1 cellular context compared by ENCODE assay signal in the genomic region with DNA sequence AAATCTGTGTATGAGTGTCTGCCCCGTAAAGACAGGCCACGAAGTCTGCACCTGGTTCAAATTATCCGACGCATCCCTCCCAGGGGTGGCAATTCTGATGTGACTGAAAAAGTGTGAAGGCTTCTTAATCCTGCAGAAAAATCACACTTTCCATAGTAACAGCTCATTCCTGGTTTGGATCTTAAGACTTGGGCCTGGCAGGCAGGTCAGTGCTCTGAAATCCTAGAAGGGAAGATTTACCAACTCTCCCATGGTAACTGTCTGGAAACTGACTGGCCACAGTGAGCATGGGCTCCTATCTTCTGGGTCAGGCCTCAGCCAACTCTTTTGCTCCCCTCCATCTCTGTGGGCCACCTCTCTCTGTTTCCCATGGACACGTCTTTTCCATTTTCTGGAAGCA.
TF ChIP-seq lines count a peak whose summit lies in the region.

No MANE protein-coding gene starts in this region.

TF ChIP-seq in SK-N-SH, 30 proteins besides CTCF, POLR2A, EP300 and RAD21 (continued from another document):
- TF ChIP-seq SIN3A (IDR thresholded peaks at IDR 0.05; ENCODE audit: borderline replicate concordance, low read depth, low read length) = no peak
- TF ChIP-seq RXRA (IDR thresholded peaks at IDR 0.05; ENCODE audit: borderline replicate concordance, low read depth) = no peak
- TF ChIP-seq, protein P1, sequence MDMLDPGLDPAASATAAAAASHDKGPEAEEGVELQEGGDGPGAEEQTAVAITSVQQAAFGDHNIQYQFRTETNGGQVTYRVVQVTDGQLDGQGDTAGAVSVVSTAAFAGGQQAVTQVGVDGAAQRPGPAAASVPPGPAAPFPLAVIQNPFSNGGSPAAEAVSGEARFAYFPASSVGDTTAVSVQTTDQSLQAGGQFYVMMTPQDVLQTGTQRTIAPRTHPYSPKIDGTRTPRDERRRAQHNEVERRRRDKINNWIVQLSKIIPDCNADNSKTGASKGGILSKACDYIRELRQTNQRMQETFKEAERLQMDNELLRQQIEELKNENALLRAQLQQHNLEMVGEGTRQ (IDR thresholded peaks at IDR 0.05; ENCODE audit: borderline replicate concordance, low read depth, low read length) = no peak
- TF ChIP-seq JUND (IDR thresholded peaks at IDR 0.05) = no peak
TF ChIP-seq in SK-N-SH: peak in this region for 2.
